Comparison of ENCODE assay signal across 21 cellular contexts in genomic region chr18:50839996-50840395, GRCh38. TPM values are rescaled to one million over a fixed set of nuclear protein-coding genes. Genes with fewer than 3 reads are reported as not detected.
DNase-seq lines count a peak whose midpoint lies in the region; ATAC-seq lines count a peak whose summit lies in the region.
"Had no signal": no experiment of that assay in that cellular context is flagged by ENCODE, and none has a peak within 500 bp of the region (broad histone marks: within the 10 kb centered on the region; RNA-seq: fewer than 3 reads in every experiment).

No MANE protein-coding gene starts in this region.

- intact Hi-C loops in left cardiac atrium (cut with DNase I) = no loop called here

- H3K36me3 Mint-ChIP-seq in activated naive CD4-positive, alpha-beta T cell treated with anti-CD3 and anti-CD28 coated beads, Interleukin-2, amount 10 ng/mL, durations not matched to agents 7 days and 5 days = no peaks in the 10 kb centered on the region
- H3K36me3 Mint-ChIP-seq: CD8-positive, alpha-beta T cell; IgD-negative memory B cell had no signal

- 89% methylated on average over 2 to 3 of the region's 3 CpGs for WGBS in mesodermal cell (ENCODE audit: insufficient coverage in 2 of 2), 2 experiments

- H3K4me3 Mint-ChIP-seq in activated naive CD4-positive, alpha-beta T cell treated with anti-CD3 and anti-CD28 coated beads, Interleukin-2, amount 10 ng/mL, durations not matched to agents 7 days and 5 days = no peak overlapping the region
- H3K4me3 Mint-ChIP-seq: CD8-positive, alpha-beta T cell; GM23338; IgD-negative memory B cell had no signal

- H3K27ac Mint-ChIP-seq in activated naive CD4-positive, alpha-beta T cell treated with anti-CD3 and anti-CD28 coated beads, Interleukin-2, amount 10 ng/mL, durations not matched to agents 7 days and 5 days = no peak overlapping the region
- H3K27ac Mint-ChIP-seq: CD8-positive, alpha-beta T cell; GM23338; IgD-negative memory B cell had no signal

- CTCF ChIA-PET in activated naive CD4-positive, alpha-beta T cell treated with anti-CD3 and anti-CD28 coated beads, Interleukin-2, amount 10 ng/mL, durations not matched to agents 7 days and 5 days (lab: Charles Lee) = no interaction called here

- ATAC-seq in left cardiac atrium (peak in 1 of 2 donors; percentile 67), HG03571 (IDR thresholded peaks at IDR 0.05; ENCODE audit: unreplicated experiment) (no peak)
- ATAC-seq: CD8-positive, alpha-beta T cell; GM23338 had no signal

- no peaks in the 10 kb centered on the region for H3K9me3 ChIP-seq in mesodermal cell (ENCODE audit: control insufficient read depth, low read length)
- H3K9me3 ChIP-seq: BLaER1, SJCRH30 had no signal

- no peaks in the 10 kb centered on the region for H3K4me1 ChIP-seq in mesodermal cell (ENCODE audit: control insufficient read depth, insufficient read depth, low read length, poor library complexity, severe bottlenecking)

- peak; percentile 52 for DNase-seq in OCI-M1 (lab: John Stamatoyannopoulos, UW)
- peak; percentile 37 for DNase-seq in dermis blood vessel endothelial cell
- DNase-seq in left cardiac atrium = peak; percentile 31
- DNase-seq in activated naive CD4-positive, alpha-beta T cell treated with anti-CD3 and anti-CD28 coated beads, Interleukin-2, amount 10 ng/mL, durations not matched to agents 7 days and 5 days = no peak
- no peak for DNase-seq in glomerular visceral epithelial cell (ENCODE audit: extremely low spot score)
- DNase-seq in NOMO-1 treated with dmso at 0.1 percent for 144 hours (lab: John Stamatoyannopoulos, UW; ENCODE audit: unreplicated experiment) = no peak
- DNase-seq: CD8-positive, alpha-beta T cell; DMS79 treated with DMSO at 0.1 percent for 48 hours; NCI-H1105 treated with DMSO at 0.1 percent for 48 hours; NCI-H1694 treated with DMSO at 0.1 percent for 48 hours; NCI-H345; NCI-H526 treated with DMSO at 0.1 percent for 48 hours; RPMI8226; SJCRH30 had no signal

- H3K27me3 Mint-ChIP-seq in activated naive CD4-positive, alpha-beta T cell treated with anti-CD3 and anti-CD28 coated beads, Interleukin-2, amount 10 ng/mL, durations not matched to agents 7 days and 5 days = peaks cover 21% of the 10 kb centered on the region

- no peaks in the 10 kb centered on the region for H3K36me3 ChIP-seq in mesodermal cell (ENCODE audit: control insufficient read depth, insufficient read depth, low read length)
- H3K36me3 ChIP-seq: BLaER1, SJCRH30 had no signal

- no peak overlapping the region for H3K4me3 ChIP-seq in mesodermal cell (ENCODE audit: extremely low read depth, insufficient read depth, low read length, poor library complexity, severe bottlenecking)
- H3K4me3 ChIP-seq: BLaER1, GM23338, SJCRH30 had no signal

- H3K4me1 Mint-ChIP-seq in activated naive CD4-positive, alpha-beta T cell treated with anti-CD3 and anti-CD28 coated beads, Interleukin-2, amount 10 ng/mL, durations not matched to agents 7 days and 5 days = peaks cover 6% of the 10 kb centered on the region
- H3K4me1 Mint-ChIP-seq: GM23338 had no signal

- no peaks in the 10 kb centered on the region for H3K9me3 Mint-ChIP-seq in activated naive CD4-positive, alpha-beta T cell treated with anti-CD3 and anti-CD28 coated beads, Interleukin-2, amount 10 ng/mL, durations not matched to agents 7 days and 5 days
- H3K9me3 Mint-ChIP-seq: CD8-positive, alpha-beta T cell; GM23338; IgD-negative memory B cell had no signal

- peak overlapping the region; percentile 76 for H3K27ac ChIP-seq in mesodermal cell (ENCODE audit: low read depth, low read length, severe bottlenecking)
- H3K27ac ChIP-seq: BLaER1, SJCRH30 had no signal

RNA-seq across cellular contexts. Expression of gene MRO, which starts 20.2 kb away (rescaled TPM):
- total RNA-seq in dermis blood vessel endothelial cell (under 0.01 TPM in 1 of 2 replicates, not detected in the other), left cardiac atrium (1 to 10 TPM; 3.4 to 5.1 TPM)
- polyA plus RNA-seq in mesodermal cell (2013, experiment 1 of 2) = not detected
- not detected for polyA plus RNA-seq in mesodermal cell (2013, experiment 2 of 2)
- total RNA-seq: CD8-positive, alpha-beta T cell; HT-29; LHCN-M2 had no signal
- polyA plus RNA-seq: IgD-negative memory B cell had no signal

RNA-seq across cellular contexts. Expression of gene ME2, which starts 38.9 kb away (rescaled TPM):
- 45.3 and 64.8 TPM in 2 replicates for total RNA-seq in dermis blood vessel endothelial cell
- 10 to 100 TPM; 77.3 to 88.1 TPM for total RNA-seq in left cardiac atrium
- 50.1 TPM for polyA plus RNA-seq in mesodermal cell (2013, experiment 1 of 2)
- 49.3 TPM for polyA plus RNA-seq in mesodermal cell (2013, experiment 2 of 2)

Comparison
In these comparisons a context has a peak if more than half of its experiments do, and no peak if none do; other contexts are left out.
1. DNase-seq: peak in OCI-M1 (single experiment), dermis blood vessel endothelial cell (single experiment) and left cardiac atrium (single experiment); none in activated naive CD4-positive, alpha-beta T cell treated with anti-CD3 and anti-CD28 coated beads, Interleukin-2, amount 10 ng/mL, durations not matched to agents 7 days and 5 days (single experiment), glomerular visceral epithelial cell (single experiment) and NOMO-1 treated with dmso at 0.1 percent for 144 hours (single experiment).